Comparison of ENCODE assay signal across 1 cellular context in the genomic region with DNA sequence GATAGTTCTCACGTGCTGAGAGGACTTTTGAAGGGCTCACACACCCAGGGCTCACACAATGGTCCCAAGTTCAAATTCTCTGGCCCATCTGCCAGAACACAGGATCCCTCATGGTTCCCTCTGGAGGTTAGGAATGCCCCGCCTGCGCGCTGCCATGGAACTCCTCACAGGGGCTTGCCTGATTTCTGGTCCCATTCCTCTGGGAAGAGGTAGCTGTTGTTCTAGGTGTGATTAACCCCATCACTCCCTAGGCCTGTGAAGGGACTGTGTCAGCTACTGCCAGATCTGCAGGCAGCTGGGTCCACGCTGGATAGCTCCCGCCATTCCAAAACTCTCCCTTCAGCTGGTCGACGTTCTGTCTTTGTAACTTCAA.
TF ChIP-seq lines count a peak whose summit lies in the region.

No MANE protein-coding gene starts in this region.

TF ChIP-seq in WTC11, 78 proteins besides CTCF, POLR2A, EP300 and RAD21 (continued from another document):
- no peak for TF ChIP-seq AR (CRISPR knock-in tag; IDR thresholded peaks at IDR 0.05)
- no peak for TF ChIP-seq ZNF416 (CRISPR knock-in tag; IDR thresholded peaks at IDR 0.05)
- no peak for TF ChIP-seq ETV6 (CRISPR knock-in tag; IDR thresholded peaks at IDR 0.05)
- TF ChIP-seq TP53 (CRISPR knock-in tag; IDR thresholded peaks at IDR 0.05) = no peak
- no peak for TF ChIP-seq FOXJ3 (CRISPR knock-in tag; IDR thresholded peaks at IDR 0.05; ENCODE audit: borderline replicate concordance)
- TF ChIP-seq, protein P1, sequence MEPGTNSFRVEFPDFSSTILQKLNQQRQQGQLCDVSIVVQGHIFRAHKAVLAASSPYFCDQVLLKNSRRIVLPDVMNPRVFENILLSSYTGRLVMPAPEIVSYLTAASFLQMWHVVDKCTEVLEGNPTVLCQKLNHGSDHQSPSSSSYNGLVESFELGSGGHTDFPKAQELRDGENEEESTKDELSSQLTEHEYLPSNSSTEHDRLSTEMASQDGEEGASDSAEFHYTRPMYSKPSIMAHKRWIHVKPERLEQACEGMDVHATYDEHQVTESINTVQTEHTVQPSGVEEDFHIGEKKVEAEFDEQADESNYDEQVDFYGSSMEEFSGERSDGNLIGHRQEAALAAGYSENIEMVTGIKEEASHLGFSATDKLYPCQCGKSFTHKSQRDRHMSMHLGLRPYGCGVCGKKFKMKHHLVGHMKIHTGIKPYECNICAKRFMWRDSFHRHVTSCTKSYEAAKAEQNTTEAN (CRISPR knock-in tag; IDR thresholded peaks at IDR 0.05) = no peak
- no peak for TF ChIP-seq MXD4 (CRISPR knock-in tag; IDR thresholded peaks at IDR 0.05; ENCODE audit: borderline replicate concordance)
- no peak for TF ChIP-seq NR1H2 (CRISPR knock-in tag; IDR thresholded peaks at IDR 0.05)
- no peak for TF ChIP-seq CREB1 (CRISPR knock-in tag; IDR thresholded peaks at IDR 0.05)
- no peak for TF ChIP-seq NFE2L1 (CRISPR knock-in tag; IDR thresholded peaks at IDR 0.05)
- TF ChIP-seq, protein P2, sequence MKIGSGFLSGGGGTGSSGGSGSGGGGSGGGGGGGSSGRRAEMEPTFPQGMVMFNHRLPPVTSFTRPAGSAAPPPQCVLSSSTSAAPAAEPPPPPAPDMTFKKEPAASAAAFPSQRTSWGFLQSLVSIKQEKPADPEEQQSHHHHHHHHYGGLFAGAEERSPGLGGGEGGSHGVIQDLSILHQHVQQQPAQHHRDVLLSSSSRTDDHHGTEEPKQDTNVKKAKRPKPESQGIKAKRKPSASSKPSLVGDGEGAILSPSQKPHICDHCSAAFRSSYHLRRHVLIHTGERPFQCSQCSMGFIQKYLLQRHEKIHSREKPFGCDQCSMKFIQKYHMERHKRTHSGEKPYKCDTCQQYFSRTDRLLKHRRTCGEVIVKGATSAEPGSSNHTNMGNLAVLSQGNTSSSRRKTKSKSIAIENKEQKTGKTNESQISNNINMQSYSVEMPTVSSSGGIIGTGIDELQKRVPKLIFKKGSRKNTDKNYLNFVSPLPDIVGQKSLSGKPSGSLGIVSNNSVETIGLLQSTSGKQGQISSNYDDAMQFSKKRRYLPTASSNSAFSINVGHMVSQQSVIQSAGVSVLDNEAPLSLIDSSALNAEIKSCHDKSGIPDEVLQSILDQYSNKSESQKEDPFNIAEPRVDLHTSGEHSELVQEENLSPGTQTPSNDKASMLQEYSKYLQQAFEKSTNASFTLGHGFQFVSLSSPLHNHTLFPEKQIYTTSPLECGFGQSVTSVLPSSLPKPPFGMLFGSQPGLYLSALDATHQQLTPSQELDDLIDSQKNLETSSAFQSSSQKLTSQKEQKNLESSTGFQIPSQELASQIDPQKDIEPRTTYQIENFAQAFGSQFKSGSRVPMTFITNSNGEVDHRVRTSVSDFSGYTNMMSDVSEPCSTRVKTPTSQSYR (CRISPR knock-in tag; IDR thresholded peaks at IDR 0.05) = no peak
- no peak for TF ChIP-seq ZSCAN18 (CRISPR knock-in tag; IDR thresholded peaks at IDR 0.05)
- TF ChIP-seq NFYB (CRISPR knock-in tag; conservative IDR thresholded peaks at IDR 0.05; ENCODE audit: low read depth) = no peak
- no peak for TF ChIP-seq ZNF121 (CRISPR knock-in tag; IDR thresholded peaks at IDR 0.05)
- TF ChIP-seq ERG (CRISPR knock-in tag; IDR thresholded peaks at IDR 0.05) = no peak
- TF ChIP-seq RELA (CRISPR knock-in tag; IDR thresholded peaks at IDR 0.05; ENCODE audit: borderline replicate concordance) = no peak
- TF ChIP-seq, protein P3, sequence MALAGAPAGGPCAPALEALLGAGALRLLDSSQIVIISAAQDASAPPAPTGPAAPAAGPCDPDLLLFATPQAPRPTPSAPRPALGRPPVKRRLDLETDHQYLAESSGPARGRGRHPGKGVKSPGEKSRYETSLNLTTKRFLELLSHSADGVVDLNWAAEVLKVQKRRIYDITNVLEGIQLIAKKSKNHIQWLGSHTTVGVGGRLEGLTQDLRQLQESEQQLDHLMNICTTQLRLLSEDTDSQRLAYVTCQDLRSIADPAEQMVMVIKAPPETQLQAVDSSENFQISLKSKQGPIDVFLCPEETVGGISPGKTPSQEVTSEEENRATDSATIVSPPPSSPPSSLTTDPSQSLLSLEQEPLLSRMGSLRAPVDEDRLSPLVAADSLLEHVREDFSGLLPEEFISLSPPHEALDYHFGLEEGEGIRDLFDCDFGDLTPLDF (CRISPR knock-in tag; IDR thresholded peaks at IDR 0.05) = no peak
